Comparison of ENCODE assay signal across 1 cellular context in genomic region chr17:15659663-15660062, GRCh38.
TF ChIP-seq lines count a peak whose summit lies in the region.

No MANE protein-coding gene starts in this region.

TF ChIP-seq in endothelial cell of umbilical vein, 7 proteins besides CTCF, POLR2A, EP300 and RAD21 (continued from another document):
- no peak for TF ChIP-seq MYC (IDR thresholded peaks at IDR 0.05; ENCODE audit: low read depth, low read length)
- TF ChIP-seq MAX (IDR thresholded peaks at IDR 0.05; ENCODE audit: insufficient read depth, insufficient read length), result no peak
